In genomic region chr16:46577988-46578579, GRCh38 we compare ENCODE assay signal across 2 cellular contexts.
TF ChIP-seq lines count a peak whose summit lies in the region.

No MANE protein-coding gene starts in this region.

TF ChIP-seq in HEK293, 187 proteins besides CTCF, POLR2A, EP300 and RAD21:
- no peak for TF ChIP-seq ZSCAN5A (tag by site-specific recombination; IDR thresholded peaks at IDR 0.05)
- TF ChIP-seq PRDM1 (tag by site-specific recombination; IDR thresholded peaks at IDR 0.05) = peak; percentile 87
- no peak for TF ChIP-seq ZFP37 (tag by site-specific recombination; IDR thresholded peaks at IDR 0.05)
- TF ChIP-seq YY2 (tag by site-specific recombination; IDR thresholded peaks at IDR 0.05) = no peak
- no peak for TF ChIP-seq ZNF48 (tag by site-specific recombination; IDR thresholded peaks at IDR 0.05)

TF ChIP-seq in K562, 482 proteins besides CTCF, POLR2A, EP300 and RAD21 (continued from another document):
- TF ChIP-seq HNRNPK (IDR thresholded peaks at IDR 0.05; ENCODE audit: low read depth, low read length, poor library complexity, severe bottlenecking) = peak; percentile 98
- peak; percentile 91 for TF ChIP-seq PCBP1 (IDR thresholded peaks at IDR 0.05; ENCODE audit: low read depth, low read length, poor library complexity, severe bottlenecking)
- no peak for TF ChIP-seq ZHX1 (conservative IDR thresholded peaks at IDR 0.05; ENCODE audit: low read length)
